26 cellular contexts compared by ENCODE assay signal in genomic region chr4:106687026-106687425, GRCh38.
"Had no signal": no experiment of that assay in that cellular context is flagged by ENCODE, and none has a peak within 500 bp of the region (broad histone marks: within the 10 kb centered on the region; RNA-seq: fewer than 3 reads in every experiment).

No MANE protein-coding gene starts in this region.

- H3K4me1 ChIP-seq: colonic mucosa, gastroesophageal sphincter, heart left ventricle, lower lobe of right lung, pancreas, psoas muscle, right atrium auricular region, upper lobe of right lung had no signal

- H3K9me3 Mint-ChIP-seq: nephron progenitor cell had no signal

- ATAC-seq: activated CD8-positive, alpha-beta memory T cell treated with anti-CD3 and anti-CD28 coated beads, Interleukin-2, amount 10 ng/mL, durations not matched to agents 7 days and 5 days; activated CD8-positive, alpha-beta T cell treated with anti-CD3 and anti-CD28 coated beads for 36 hours; effector memory CD8-positive, alpha-beta T cell; gastroesophageal sphincter; heart left ventricle; lower lobe of right lung; mucosa of descending colon; pancreas; psoas muscle; upper lobe of right lung had no signal

- H3K36me3 ChIP-seq: colonic mucosa, gastroesophageal sphincter, heart left ventricle, lower lobe of right lung, pancreas, right atrium auricular region, thoracic aorta, upper lobe of right lung had no signal

- H3K4me3 ChIP-seq: colonic mucosa, dorsolateral prefrontal cortex, gastroesophageal sphincter, heart left ventricle, lower lobe of right lung, mucosa of descending colon, pancreas, psoas muscle, right atrium auricular region, thoracic aorta, upper lobe of right lung had no signal

- H3K4me1 Mint-ChIP-seq: activated naive CD4-positive, alpha-beta T cell treated with anti-CD3 and anti-CD28 coated beads, Interleukin-2, amount 50 U/mL, for 24 hours; central memory CD8-positive, alpha-beta T cell; nephron progenitor cell had no signal

- H3K27ac Mint-ChIP-seq: activated CD4-positive, alpha-beta T cell treated with anti-CD3 and anti-CD28 coated beads, Interleukin-2, amount 10 ng/mL, durations not matched to agents 7 days and 5 days; activated CD8-positive, alpha-beta memory T cell treated with anti-CD3 and anti-CD28 coated beads, Interleukin-2, amount 10 ng/mL, durations not matched to agents 7 days and 5 days; activated CD8-positive, alpha-beta T cell treated with anti-CD3 and anti-CD28 coated beads for 36 hours; activated naive CD4-positive, alpha-beta T cell treated with anti-CD3 and anti-CD28 coated beads, Interleukin-2, amount 50 U/mL, for 24 hours; activated T-helper 1 cell treated with anti-CD3 and anti-CD28 coated beads, Interleukin-12 subunit alpha, Interleukin-12 subunit beta, Interleukin-2, Interleukin-4 antibody, amounts not matched to agents 30 ng/mL and 10 ng/mL and 1 ng/mL, durations not matched to agents 14 hours and 24 hours and 36 hours; effector memory CD8-positive, alpha-beta T cell; nephron progenitor cell had no signal

- H3K27me3 ChIP-seq: colonic mucosa, dorsolateral prefrontal cortex, gastroesophageal sphincter, heart left ventricle, pancreas, right atrium auricular region, upper lobe of right lung had no signal

- H3K4me3 Mint-ChIP-seq: activated CD4-positive, alpha-beta T cell treated with anti-CD3 and anti-CD28 coated beads, Interleukin-2, amount 10 ng/mL, durations not matched to agents 7 days and 5 days; activated CD8-positive, alpha-beta memory T cell treated with anti-CD3 and anti-CD28 coated beads, Interleukin-2, amount 10 ng/mL, durations not matched to agents 7 days and 5 days; activated CD8-positive, alpha-beta T cell treated with anti-CD3 and anti-CD28 coated beads for 36 hours; activated naive CD4-positive, alpha-beta T cell treated with anti-CD3 and anti-CD28 coated beads, Interleukin-2, amount 50 U/mL, for 24 hours; activated T-helper 1 cell treated with anti-CD3 and anti-CD28 coated beads, Interleukin-12 subunit alpha, Interleukin-12 subunit beta, Interleukin-2, Interleukin-4 antibody, amounts not matched to agents 30 ng/mL and 10 ng/mL and 1 ng/mL, durations not matched to agents 14 hours and 24 hours and 36 hours; central memory CD8-positive, alpha-beta T cell; effector memory CD8-positive, alpha-beta T cell; nephron progenitor cell had no signal

- H3K36me3 Mint-ChIP-seq: activated CD8-positive, alpha-beta memory T cell treated with anti-CD3 and anti-CD28 coated beads, Interleukin-2, amount 10 ng/mL, durations not matched to agents 7 days and 5 days had no signal

- H3K27ac ChIP-seq: colonic mucosa, dorsolateral prefrontal cortex, gastroesophageal sphincter, heart left ventricle, lower lobe of right lung, pancreas, psoas muscle, right atrium auricular region, thoracic aorta, upper lobe of right lung had no signal

- DNase-seq: activated CD4-positive, alpha-beta T cell treated with anti-CD3 and anti-CD28 coated beads, Interleukin-2, amount 10 ng/mL, durations not matched to agents 7 days and 5 days; activated CD4-positive, CD25-positive, alpha-beta regulatory T cell treated with anti-CD3 and anti-CD28 coated beads, Interleukin-2, amount 50 U/mL, for 72 hours; activated CD8-positive, alpha-beta memory T cell treated with anti-CD3 and anti-CD28 coated beads, Interleukin-2, amount 10 ng/mL, durations not matched to agents 7 days and 5 days; activated CD8-positive, alpha-beta T cell treated with anti-CD3 and anti-CD28 coated beads for 36 hours; activated gamma-delta T cell; aorta; colonic mucosa; dorsolateral prefrontal cortex; effector memory CD8-positive, alpha-beta T cell; heart left ventricle; islet precursor cell; lower lobe of right lung; mesendoderm; mucosa of descending colon; nephron progenitor cell; pancreas; psoas muscle; stimulated activated CD4-positive, alpha-beta T cell treated with anti-CD3 and anti-CD28 coated beads, Interleukin-4, amount 100 ng/mL, for 24 hours; stimulated activated naive CD4-positive, alpha-beta T cell treated with Interleukin-2 at 50 U/mL for 16 hours; upper lobe of right lung had no signal

- H3K27me3 Mint-ChIP-seq: activated CD4-positive, alpha-beta T cell treated with anti-CD3 and anti-CD28 coated beads, Interleukin-2, amount 10 ng/mL, durations not matched to agents 7 days and 5 days; activated CD8-positive, alpha-beta memory T cell treated with anti-CD3 and anti-CD28 coated beads, Interleukin-2, amount 10 ng/mL, durations not matched to agents 7 days and 5 days; activated CD8-positive, alpha-beta T cell treated with anti-CD3 and anti-CD28 coated beads for 36 hours; activated naive CD4-positive, alpha-beta T cell treated with anti-CD3 and anti-CD28 coated beads, Interleukin-2, amount 50 U/mL, for 24 hours; central memory CD8-positive, alpha-beta T cell; effector memory CD8-positive, alpha-beta T cell had no signal
